Comparison of ENCODE assay signal across 10 cellular contexts in the genomic region with DNA sequence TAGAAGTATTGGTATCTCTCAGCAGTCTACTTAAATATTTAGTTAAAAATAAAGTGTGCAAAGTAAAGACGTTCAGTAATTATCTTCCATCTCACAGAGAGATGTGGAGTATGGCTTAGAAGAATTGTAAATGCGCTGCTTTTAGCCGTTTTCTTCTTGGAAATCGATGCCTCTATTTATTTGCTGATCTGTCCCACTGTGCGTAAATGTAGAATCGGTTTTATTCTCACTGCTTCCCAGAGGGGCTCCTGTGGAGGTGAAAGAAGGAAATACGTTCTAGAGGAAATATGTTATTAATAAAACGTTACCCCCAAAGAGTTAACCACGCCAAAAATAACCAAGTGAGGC. TPM values are rescaled to one million over a fixed set of nuclear protein-coding genes. Genes with fewer than 3 reads are reported as not detected.
DNase-seq lines count a peak whose midpoint lies in the region; ATAC-seq, FAIRE-seq and TF ChIP-seq lines count a peak whose summit lies in the region.
"Had no signal": no experiment of that assay in that cellular context is flagged by ENCODE, and none has a peak within 500 bp of the region (broad histone marks: within the 10 kb centered on the region; RNA-seq: fewer than 3 reads in every experiment).

No MANE protein-coding gene starts in this region.

- BruUV-seq in Caco-2 (replicated peaks; lab: Mats Ljungman, UMichigan) = no TSS peak
- no TSS peak for BruUV-seq in PC-9 (replicated peaks; lab: Mats Ljungman, UMichigan)
- no TSS peak for BruUV-seq in endothelial cell of umbilical vein (replicated peaks; lab: Mats Ljungman, UMichigan)

- peak overlapping the region; percentile 76 for H3K9ac ChIP-seq in endothelial cell of umbilical vein (replicated peaks; ENCODE audit: extremely low read depth, insufficient read depth, low read length)

- H3K4me2 ChIP-seq in PC-9 (peak overlapping the region; percentile 97), endothelial cell of umbilical vein (ENCODE audit: insufficient read depth, low read length) (peak overlapping the region; percentile 98)

- H3K4me3 Mint-ChIP-seq in Caco-2 (ENCODE audit: unreplicated experiment) (peak overlapping the region; percentile 61), osteocyte (ENCODE audit: unreplicated experiment) (peak overlapping the region; percentile 68)

- no peaks in the 10 kb centered on the region for H3K36me3 ChIP-seq in Caco-2 (ENCODE audit: control insufficient read depth, insufficient read depth, low read length)
- peaks cover 22% of the 10 kb centered on the region; the same call in 1 of the 2 replicates for H3K36me3 ChIP-seq in PC-9 (ENCODE audit: low read depth)
- no peaks in the 10 kb centered on the region for H3K36me3 ChIP-seq in endothelial cell of umbilical vein (ENCODE audit: control insufficient read depth in 2 of 2, extremely low read depth in 1 of 2, insufficient read depth in 2 of 2, low read length in 2 of 2)

- CTCF ChIA-PET in Caco-2 (lab: Charles Lee) (no interaction called here), PC-9 (lab: Charles Lee) (no interaction called here), endothelial cell of umbilical vein (lab: Charles Lee) (interaction anchor here (0.8 to 3.3 kb wide), 15 partner anchors 39 to 214 kb away, joined by 3 to 29 read pairs (median 4); no protein-coding TSS in a partner anchor)

- POLR2A ChIA-PET in Caco-2 (lab: Charles Lee) = no interaction called here
- POLR2A ChIA-PET in PC-9 (lab: Charles Lee; ENCODE audit: unreplicated experiment) = no interaction called here
- POLR2A ChIA-PET in endothelial cell of umbilical vein (lab: Charles Lee) = interaction anchor here (0.8 to 1.0 kb wide), 2 partner anchors 34 to 113 kb away, joined by 3 read pairs; no protein-coding TSS in a partner anchor

- H4K20me1 ChIP-seq in PC-9 (ENCODE audit: insufficient read depth) = peaks cover 20% of the 10 kb centered on the region
- H4K20me1 ChIP-seq in endothelial cell of umbilical vein (replicated peaks; ENCODE audit: control insufficient read depth, extremely low read depth, insufficient read depth, low read length) = no peaks in the 10 kb centered on the region

- peaks cover 21% of the 10 kb centered on the region for H3F3A ChIP-seq in PC-9 (ENCODE audit: insufficient read depth, low read depth)

- DNase-seq in Caco-2 = no peak
- no peak for DNase-seq in PC-9
- peak; percentile 51 for DNase-seq in endothelial cell of umbilical vein (ENCODE audit: low read depth, low spot score)
- DNase-seq in osteocyte (ENCODE audit: extremely low spot score, unreplicated experiment) = no peak
- no peak for DNase-seq in sciatic nerve (ENCODE audit: low spot score)
- DNase-seq: cerebellar nuclear complex, glutamatergic neuron, NCI-H187 treated with DMSO at 0.1 percent for 48 hours had no signal

- intact Hi-C loops in Caco-2 (cut with micrococcal nuclease; ENCODE audit: unreplicated experiment) (no loop called here), PC-9 (cut with micrococcal nuclease; ENCODE audit: unreplicated experiment) (loop anchor here (5.0 kb wide), 3 partner anchors 45 to 165 kb away; no protein-coding TSS in a partner anchor), endothelial cell of umbilical vein (cut with micrococcal nuclease) (loop anchor here (1.0 kb wide), 2 partner anchors 53 to 102 kb away; no protein-coding TSS in a partner anchor), sciatic nerve (cut with DNase I) (no loop called here)

- H3K27ac Mint-ChIP-seq in Caco-2 (ENCODE audit: unreplicated experiment) = no peak overlapping the region
- peak overlapping the region; percentile 12 for H3K27ac Mint-ChIP-seq in osteocyte (ENCODE audit: unreplicated experiment)

- peak overlapping the region; percentile 69 for H3K27ac ChIP-seq in PC-9
- peak overlapping the region; percentile 52 for H3K27ac ChIP-seq in endothelial cell of umbilical vein (ENCODE audit: insufficient read depth, low read depth, low read length)

- no peak overlapping the region for H2AFZ ChIP-seq in PC-9
- H2AFZ ChIP-seq in endothelial cell of umbilical vein (ENCODE audit: low read depth, low read length) = peak overlapping the region; percentile 9

- TF ChIP-seq POLR2A in endothelial cell of umbilical vein (IDR thresholded peaks at IDR 0.05; ENCODE audit: low read depth, low read length) = no peak

- H3K27me3 ChIP-seq in Caco-2 (replicated peaks; ENCODE audit: control insufficient read depth, insufficient read depth, low read length) = no peaks in the 10 kb centered on the region; the same call in 1 of the 2 replicates
- no peaks in the 10 kb centered on the region for H3K27me3 ChIP-seq in PC-9 (ENCODE audit: insufficient read depth, low read depth)
- no peaks in the 10 kb centered on the region for H3K27me3 ChIP-seq in endothelial cell of umbilical vein (ENCODE audit: control insufficient read depth in 2 of 2, insufficient read depth in 2 of 2, low read length in 2 of 2)

- peak; percentile 48 for FAIRE-seq in endothelial cell of umbilical vein (lab: Jason Lieb, UNC)

- TF ChIP-seq CTCF in Caco-2 (IDR thresholded peaks at IDR 0.05; ENCODE audit: insufficient read depth in 1 of 2, low read depth in 1 of 2, low read length in 1 of 2, severe bottlenecking in 1 of 2, unreplicated experiment in 1 of 2) (no peak), PC-9 (conservative IDR thresholded peaks at IDR 0.05) (no peak), endothelial cell of umbilical vein (IDR thresholded peaks at IDR 0.05; ENCODE audit: extremely low read depth in 1 of 2, insufficient read depth in 1 of 2, low read depth in 1 of 2, low read length in 2 of 2) (no peak), osteocyte (IDR thresholded peaks at IDR 0.05) (no peak)

- no peaks in the 10 kb centered on the region for H3K36me3 Mint-ChIP-seq in Caco-2 (ENCODE audit: insufficient read depth, unreplicated experiment)
- peaks cover 2% of the 10 kb centered on the region for H3K36me3 Mint-ChIP-seq in osteocyte (ENCODE audit: unreplicated experiment)

- H3K4me1 ChIP-seq in Caco-2 (peaks cover 10% of the 10 kb centered on the region; the same call in 1 of the 2 replicates), PC-9 (replicated peaks; ENCODE audit: insufficient read depth) (peaks cover 55% of the 10 kb centered on the region), endothelial cell of umbilical vein (ENCODE audit: control insufficient read depth, extremely low read depth, insufficient read depth, low read length) (peaks cover 44% of the 10 kb centered on the region)

- dilution Hi-C loops in endothelial cell of umbilical vein (cut with MboI; ENCODE audit: extremely low pct_ligation_motif_present, low sequenced_read_pairs) = no loop called here

- H3K79me2 ChIP-seq in PC-9 (ENCODE audit: low read depth) = peaks cover 80% of the 10 kb centered on the region
- H3K79me2 ChIP-seq in endothelial cell of umbilical vein (ENCODE audit: control insufficient read depth, insufficient read depth, low read length) = peaks cover 52% of the 10 kb centered on the region

- H3K4me3 ChIP-seq in Caco-2 (ENCODE audit: low read depth, low read length) = no peak overlapping the region
- H3K4me3 ChIP-seq in PC-9 = peak overlapping the region; percentile 69
- peak overlapping the region; percentile 71 to 88 (median 87) for H3K4me3 ChIP-seq in endothelial cell of umbilical vein (replicated peaks in 1 of 3; ENCODE audit: insufficient read depth in 1 of 3, low read depth in 1 of 3, low read length in 3 of 3)

- H3K4me1 Mint-ChIP-seq in Caco-2 (ENCODE audit: low read depth, unreplicated experiment) = peaks cover 7% of the 10 kb centered on the region
- H3K4me1 Mint-ChIP-seq in osteocyte (ENCODE audit: unreplicated experiment) = peaks cover 45% of the 10 kb centered on the region

- H3K9me3 Mint-ChIP-seq in Caco-2 (ENCODE audit: unreplicated experiment) (no peaks in the 10 kb centered on the region), osteocyte (ENCODE audit: unreplicated experiment) (no peaks in the 10 kb centered on the region)

- ATAC-seq in sciatic nerve (no peak), HG02610 (IDR thresholded peaks at IDR 0.05; ENCODE audit: unreplicated experiment) (no peak), HG03520 (IDR thresholded peaks at IDR 0.05; ENCODE audit: unreplicated experiment) (no peak)

- H3K9me3 ChIP-seq in Caco-2 (no peaks in the 10 kb centered on the region), PC-9 (ENCODE audit: insufficient read depth, low read depth) (no peaks in the 10 kb centered on the region), endothelial cell of umbilical vein (replicated peaks; ENCODE audit: control insufficient read depth, insufficient read depth, low read length) (no peaks in the 10 kb centered on the region)

- H3K9me2 ChIP-seq in PC-9 (ENCODE audit: insufficient read depth) = no peaks in the 10 kb centered on the region

- H3K27me3 Mint-ChIP-seq in Caco-2 (ENCODE audit: insufficient read depth, unreplicated experiment) (peaks cover 25% of the 10 kb centered on the region), osteocyte (ENCODE audit: unreplicated experiment) (no peaks in the 10 kb centered on the region)

- no peaks in the 10 kb centered on the region for H3K9me1 ChIP-seq in endothelial cell of umbilical vein (replicated peaks; ENCODE audit: control insufficient read depth, extremely low read depth, insufficient read depth, low read length)

TF ChIP-seq in endothelial cell of umbilical vein, 7 proteins besides CTCF, POLR2A, EP300 and RAD21:
- no peak for TF ChIP-seq MYC (IDR thresholded peaks at IDR 0.05; ENCODE audit: low read depth, low read length)
- no peak for TF ChIP-seq MAX (IDR thresholded peaks at IDR 0.05; ENCODE audit: insufficient read depth, insufficient read length)
- TF ChIP-seq POLR2AphosphoS5 (IDR thresholded peaks at IDR 0.05; ENCODE audit: insufficient read depth, low read depth, low read length) = no peak
TF ChIP-seq in endothelial cell of umbilical vein: peak in this region for 0.

RNA-seq across cellular contexts. Expression of gene NPAS2, which starts 1.9 kb away (rescaled TPM):
- total RNA-seq in Caco-2 (2022) = 2.8 and 3.6 TPM in 2 replicates
- total RNA-seq in PC-9 (2021) = 38.3 and 41.2 TPM in 2 replicates
- total RNA-seq in endothelial cell of umbilical vein = 34.4 and 53.9 TPM in 2 replicates
- 29.0 and 34.7 TPM in 2 replicates for polyA plus RNA-seq in endothelial cell of umbilical vein
- polyA plus RNA-seq in endothelial cell of umbilical vein (2011; cell fraction: cytosol; rRNA removed) = 16.6 and 22.8 TPM in 2 replicates
- 63.1 and 70.0 TPM in 2 replicates for polyA plus RNA-seq in endothelial cell of umbilical vein (2011; cell fraction: nucleus; rRNA removed)
- 41.1 and 51.9 TPM in 2 replicates for polyA plus RNA-seq in endothelial cell of umbilical vein (2012)
- 38.6 and 40.9 TPM in 2 replicates for polyA minus RNA-seq in endothelial cell of umbilical vein
- 3.3 TPM for polyA minus RNA-seq in endothelial cell of umbilical vein (2011; cell fraction: cytosol; rRNA and poly(A)+ RNA removed)
- polyA minus RNA-seq in endothelial cell of umbilical vein (2011; cell fraction: nucleus; rRNA and poly(A)+ RNA removed) = 46.1 and 69.1 TPM in 2 replicates
- total RNA-seq in osteocyte = 16.6 and 21.4 TPM in 2 replicates
- total RNA-seq in sciatic nerve = 17.5 TPM

Comparison
In these comparisons a context has a peak if more than half of its experiments do, and no peak if none do; other contexts are left out.
1. intact Hi-C loops: an anchor here in PC-9 (5.0 kb wide) and endothelial cell of umbilical vein (1.0 kb wide); none called in Caco-2 and sciatic nerve.